Comparison of ENCODE assay signal across 16 cellular contexts in genomic region chr3:27675287-27675686, GRCh38. TPM values are rescaled to one million over a fixed set of nuclear protein-coding genes. Genes with fewer than 3 reads are reported as not detected.
A peak's percentile ranks its signal among the peaks of the same experiment; 100 is the strongest.
DNase-seq lines count a peak whose midpoint lies in the region; ATAC-seq, FAIRE-seq and TF ChIP-seq lines count a peak whose summit lies in the region.
"Had no signal": no experiment of that assay in that cellular context is flagged by ENCODE, and none has a peak within 500 bp of the region (broad histone marks: within the 10 kb centered on the region; RNA-seq: fewer than 3 reads in every experiment).

No MANE protein-coding gene starts in this region.

- peaks cover 40% of the 10 kb centered on the region for H3F3A ChIP-seq in GM23248 (ENCODE audit: insufficient read depth)

- ATAC-seq in activated naive CD8-positive, alpha-beta T cell treated with anti-CD3 and anti-CD28 coated beads, Interleukin-2, amount 50 U/mL, for 24 hours: no peak
- ATAC-seq: CD8-positive, alpha-beta T cell; left ventricle myocardium superior had no signal

- TF ChIP-seq CTCF in bronchial epithelial cell (IDR thresholded peaks at IDR 0.05; ENCODE audit: insufficient read depth, low read length, severe bottlenecking) (no peak), esophagus muscularis mucosa (IDR thresholded peaks at IDR 0.05) (no peak)

- H3K9me3 ChIP-seq in GM23248 (ENCODE audit: low read depth) (no peaks in the 10 kb centered on the region), esophagus muscularis mucosa (no peaks in the 10 kb centered on the region)
- H3K9me3 ChIP-seq: spleen, thyroid gland had no signal

- no peaks in the 10 kb centered on the region for H3K27me3 ChIP-seq in GM23248 (replicated peaks; ENCODE audit: insufficient read depth)
- no peaks in the 10 kb centered on the region for H3K27me3 ChIP-seq in bronchial epithelial cell (ENCODE audit: control insufficient read depth, insufficient read depth, low read length)
- no peaks in the 10 kb centered on the region for H3K27me3 ChIP-seq in esophagus muscularis mucosa
- H3K27me3 ChIP-seq: spleen, thyroid gland had no signal

- in situ Hi-C loops in GM23248 (cut with MboI): loop anchor here (25.0 kb wide), 2 partner anchors 363 to 538 kb away; no protein-coding TSS in a partner anchor

- no peak for TF ChIP-seq EP300 in esophagus muscularis mucosa (IDR thresholded peaks at IDR 0.05)

- H3K79me2 ChIP-seq in GM23248 (ENCODE audit: insufficient read depth): no peaks in the 10 kb centered on the region

- H3K27me3 Mint-ChIP-seq in activated naive CD8-positive, alpha-beta T cell treated with anti-CD3 and anti-CD28 coated beads, Interleukin-2, amount 50 U/mL, for 24 hours: no peaks in the 10 kb centered on the region
- no peaks in the 10 kb centered on the region for H3K27me3 Mint-ChIP-seq in activated T-cell treated with anti-CD3 and anti-CD28 coated beads, Interleukin-2, amount 50 U/mL, for 24 hours
- H3K27me3 Mint-ChIP-seq: activated naive CD8-positive, alpha-beta T cell had no signal

- no peaks in the 10 kb centered on the region for H3K9me3 Mint-ChIP-seq in activated naive CD8-positive, alpha-beta T cell treated with anti-CD3 and anti-CD28 coated beads, Interleukin-2, amount 50 U/mL, for 24 hours
- H3K9me3 Mint-ChIP-seq in activated T-cell treated with anti-CD3 and anti-CD28 coated beads, Interleukin-2, amount 50 U/mL, for 24 hours: no peaks in the 10 kb centered on the region
- H3K9me3 Mint-ChIP-seq: CD8-positive, alpha-beta T cell had no signal

- H3K9me2 ChIP-seq in GM23248 (ENCODE audit: insufficient read depth): no peaks in the 10 kb centered on the region; the same call in 1 of the 2 replicates

- no peak overlapping the region for H3K9ac ChIP-seq in GM23248

- intact Hi-C loops in esophagus muscularis mucosa (cut with DNase I): loop anchor here (5.0 kb wide), 1 partner anchor 193 kb away; the partner anchor contains the start of gene SLC4A7

- WGBS in GM23248 (ENCODE audit: low coverage in 1 of 2, low lambda C conversion rate in 2 of 2, missing lambda C conversion rate in 2 of 2), 2 experiments: 66 to 68% methylated on average over 3 of the region's 3 CpGs
- WGBS in esophagus muscularis mucosa: 50% methylated on average over 3 of the region's 3 CpGs

- H3K36me3 Mint-ChIP-seq in activated naive CD8-positive, alpha-beta T cell treated with anti-CD3 and anti-CD28 coated beads, Interleukin-2, amount 50 U/mL, for 24 hours (ENCODE audit: low read depth): no peaks in the 10 kb centered on the region
- H3K36me3 Mint-ChIP-seq in activated T-cell treated with anti-CD3 and anti-CD28 coated beads, Interleukin-2, amount 50 U/mL, for 24 hours (ENCODE audit: low read depth): no peaks in the 10 kb centered on the region
- H3K36me3 Mint-ChIP-seq: activated naive CD8-positive, alpha-beta T cell; CD8-positive, alpha-beta T cell had no signal

- no peak for FAIRE-seq in bronchial epithelial cell (lab: Jason Lieb, UNC)

- DNase-seq in GM23248 (peak; percentile 58), NCI-H1694 treated with DMSO at 0.1 percent for 48 hours (lab: John Stamatoyannopoulos, UW) (peak; percentile 22), bronchial epithelial cell (ENCODE audit: low read depth) (peak; percentile 87), lung microvascular endothelial cell (ENCODE audit: low read depth in 2 of 2) (peak; percentile 69 to 79), esophagus muscularis mucosa (ENCODE audit: extremely low spot score) (no peak), iPS-NIHi7 (ENCODE audit: extremely low spot score) (no peak)
- no peak for DNase-seq in activated naive CD8-positive, alpha-beta T cell treated with anti-CD3 and anti-CD28 coated beads, Interleukin-2, amount 50 U/mL, for 24 hours
- no peak for DNase-seq in activated T-cell treated with anti-CD3 and anti-CD28 coated beads, Interleukin-2, amount 50 U/mL, for 24 hours
- DNase-seq: CD8-positive, alpha-beta T cell; head of caudate nucleus; left ventricle myocardium superior; NCI-H524 treated with DMSO at 0.1 percent for 48 hours; spleen; thyroid gland had no signal

- peak overlapping the region; percentile 2 for H3K4me2 ChIP-seq in GM23248 (ENCODE audit: unreplicated experiment)

- no peaks in the 10 kb centered on the region for H3K36me3 ChIP-seq in GM23248 (ENCODE audit: low read depth)
- H3K36me3 ChIP-seq in bronchial epithelial cell (ENCODE audit: control insufficient read depth, insufficient read depth, low read length): no peaks in the 10 kb centered on the region
- no peaks in the 10 kb centered on the region for H3K36me3 ChIP-seq in esophagus muscularis mucosa
- H3K36me3 ChIP-seq: spleen, thyroid gland had no signal

- TF ChIP-seq POLR2A in esophagus muscularis mucosa (IDR thresholded peaks at IDR 0.05; ENCODE audit: low read depth): no peak

- H3K4me3 ChIP-seq in GM23248 (no peak overlapping the region), bronchial epithelial cell (ENCODE audit: low read depth, low read length) (no peak overlapping the region), esophagus muscularis mucosa (no peak overlapping the region)
- H3K4me3 ChIP-seq: spleen, thyroid gland had no signal

- no peak overlapping the region for H2AFZ ChIP-seq in GM23248

- no peak overlapping the region for H3K4me3 Mint-ChIP-seq in activated naive CD8-positive, alpha-beta T cell treated with anti-CD3 and anti-CD28 coated beads, Interleukin-2, amount 50 U/mL, for 24 hours
- no peak overlapping the region for H3K4me3 Mint-ChIP-seq in activated T-cell treated with anti-CD3 and anti-CD28 coated beads, Interleukin-2, amount 50 U/mL, for 24 hours
- H3K4me3 Mint-ChIP-seq: activated naive CD8-positive, alpha-beta T cell; CD8-positive, alpha-beta T cell had no signal

- peaks cover 3% of the 10 kb centered on the region for H3K4me1 Mint-ChIP-seq in activated naive CD8-positive, alpha-beta T cell treated with anti-CD3 and anti-CD28 coated beads, Interleukin-2, amount 50 U/mL, for 24 hours
- peaks cover 2% of the 10 kb centered on the region for H3K4me1 Mint-ChIP-seq in activated T-cell treated with anti-CD3 and anti-CD28 coated beads, Interleukin-2, amount 50 U/mL, for 24 hours (ENCODE audit: low read depth)

- H3K27ac ChIP-seq in GM23248 (peak overlapping the region; percentile 97; the same call in 1 of the 2 replicates), esophagus muscularis mucosa (replicated peaks in 1 of 4) (no peak overlapping the region)
- H3K27ac ChIP-seq: spleen, VCaP had no signal

- H4K20me1 ChIP-seq in GM23248 (ENCODE audit: insufficient read depth): no peaks in the 10 kb centered on the region

- H3K4me1 ChIP-seq in GM23248 (ENCODE audit: insufficient read depth): peaks cover 40% of the 10 kb centered on the region
- peaks cover 0 to 13% (median 5%) of the 10 kb centered on the region in 4 donors for H3K4me1 ChIP-seq in esophagus muscularis mucosa
- H3K4me1 ChIP-seq: thyroid gland had no signal

- no peak overlapping the region for H3K27ac Mint-ChIP-seq in activated naive CD8-positive, alpha-beta T cell treated with anti-CD3 and anti-CD28 coated beads, Interleukin-2, amount 50 U/mL, for 24 hours
- H3K27ac Mint-ChIP-seq in activated T-cell treated with anti-CD3 and anti-CD28 coated beads, Interleukin-2, amount 50 U/mL, for 24 hours: no peak overlapping the region
- H3K27ac Mint-ChIP-seq: activated naive CD8-positive, alpha-beta T cell; CD8-positive, alpha-beta T cell had no signal

RNA-seq across cellular contexts. Expression of gene EOMES, which starts 46.8 kb away (rescaled TPM):
- 0.11 TPM in 1 of 2 replicates, not detected in the other for total RNA-seq in GM23248 (2014; rRNA removed; shearing (Covaris generic))
- polyA plus RNA-seq in GM23248 (2016; fragmentation: Nextera tagmentation; extraction: Ambion mirVana): not detected in 2 replicates
- total RNA-seq in bronchial epithelial cell (not detected in 2 replicates), lung microvascular endothelial cell (not detected in 2 replicates), esophagus muscularis mucosa (under 1 TPM in 1 of 4 donors, not detected in 3; 0.17 TPM)

Comparison
In these comparisons a context has a peak if more than half of its experiments do, and no peak if none do; other contexts are left out.
1. DNase-seq: peak in GM23248 (single experiment), NCI-H1694 treated with DMSO at 0.1 percent for 48 hours (single experiment), bronchial epithelial cell (single experiment) and lung microvascular endothelial cell (2 of 2); none in esophagus muscularis mucosa (single experiment), iPS-NIHi7 (single experiment), activated naive CD8-positive, alpha-beta T cell treated with anti-CD3 and anti-CD28 coated beads, Interleukin-2, amount 50 U/mL, for 24 hours (single experiment) and activated T-cell treated with anti-CD3 and anti-CD28 coated beads, Interleukin-2, amount 50 U/mL, for 24 hours (single experiment).